In the genomic region with DNA sequence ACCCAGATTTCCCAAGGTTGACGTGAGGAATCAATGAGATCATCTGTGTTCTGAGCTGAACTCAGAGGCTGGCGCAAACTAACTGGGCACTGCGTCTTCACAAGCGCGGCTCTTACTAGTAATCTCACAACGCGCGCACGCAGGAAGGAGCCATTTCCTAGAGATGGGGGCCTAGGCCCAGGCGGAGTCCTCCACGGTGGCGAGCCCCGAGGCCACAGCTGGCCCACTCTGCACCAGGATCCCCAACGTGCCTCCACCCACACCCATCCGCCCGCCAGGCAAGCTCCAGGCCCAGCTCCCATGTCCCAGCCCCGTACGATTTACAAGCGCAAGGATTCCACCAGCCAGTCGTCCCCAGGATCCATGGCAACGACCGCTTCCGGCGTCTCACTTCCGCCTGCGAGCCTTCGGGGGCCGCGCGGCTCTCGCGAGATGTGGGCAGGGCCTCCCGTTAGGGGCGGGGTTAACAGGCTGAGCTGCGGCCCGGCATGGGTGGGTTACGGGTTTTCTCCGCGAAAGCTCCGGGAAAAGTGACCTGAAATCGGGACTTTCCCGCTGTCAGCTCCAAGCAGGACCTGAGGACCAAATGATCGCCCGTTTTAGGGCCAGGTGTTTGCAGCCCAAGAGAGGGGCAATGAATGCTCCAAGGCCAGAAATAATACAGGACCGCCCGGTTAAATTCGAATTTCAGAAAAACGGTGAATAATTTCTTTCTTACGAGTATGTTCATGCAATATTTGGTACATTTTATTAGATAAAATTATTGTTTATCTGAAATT, we compare ENCODE assay signal across 1 cellular context.
TF ChIP-seq lines count a peak whose summit lies in the region.

Gene WDR73, minus strand, starts transcription at position 374 of the 779 bp plus-strand sequence. Its CDS starts 9 bp downstream, at position 365.

TF ChIP-seq in Ishikawa, 13 proteins besides CTCF, POLR2A, EP300 and RAD21 (continued from another document):
- TF ChIP-seq MAX (IDR thresholded peaks at IDR 0.05) (peak; percentile 39; the same call in 1 of the 2 replicates), CEBPB (IDR thresholded peaks at IDR 0.05) (no peak), TCF12 (IDR thresholded peaks at IDR 0.05; ENCODE audit: low read depth) (no peak; the same call in 1 of the 2 replicates), NFIC (IDR thresholded peaks at IDR 0.05) (no peak), YY1 (IDR thresholded peaks at IDR 0.05; ENCODE audit: low read depth) (no peak; the same call in 1 of the 2 replicates), ZBTB7A (IDR thresholded peaks at IDR 0.05; ENCODE audit: low read depth) (peak; percentile 37; the same call in 1 of the 2 replicates), EGR1 (IDR thresholded peaks at IDR 0.05) (peak; percentile 42), TEAD4 (IDR thresholded peaks at IDR 0.05) (peak; percentile 44)
